In genomic region chr18:77107218-77107815, GRCh38 we compare ENCODE assay signal across 10 cellular contexts. TPM values are rescaled to one million over a fixed set of nuclear protein-coding genes. Genes with fewer than 3 reads are reported as not detected.
A peak's percentile ranks its signal among the peaks of the same experiment; 100 is the strongest.
DNase-seq lines count a peak whose midpoint lies in the region; ATAC-seq, FAIRE-seq and TF ChIP-seq lines count a peak whose summit lies in the region.
"Had no signal": no experiment of that assay in that cellular context is flagged by ENCODE, and none has a peak within 500 bp of the region (broad histone marks: within the 10 kb centered on the region; RNA-seq: fewer than 3 reads in every experiment).

No MANE protein-coding gene starts in this region.

- ATAC-seq in lung (ENCODE audit: insufficient read depth, low FRiP score) (peak; percentile 48), thoracic aorta (ENCODE audit: insufficient number of reproducible peaks, low FRiP score, low read depth) (no peak), GM21528 (IDR thresholded peaks at IDR 0.05; ENCODE audit: low FRiP score, unreplicated experiment) (no peak)
- ATAC-seq: A549 had no signal

- peak overlapping the region; percentile 77 for H3K4me3 Mint-ChIP-seq in T-helper 2 cell treated with Interferon-gamma antibody and Interleukin-4, amounts not matched to agents 5 μg/mL and 100 μg/mL, for 36 hours
- peak overlapping the region in 3 of 5 experiments; percentile 28 to 75 (median 37) for H3K4me3 Mint-ChIP-seq in brain

- H3K27ac Mint-ChIP-seq in T-helper 2 cell treated with Interferon-gamma antibody and Interleukin-4, amounts not matched to agents 5 μg/mL and 100 μg/mL, for 36 hours: peak overlapping the region; percentile 86
- peak overlapping the region in 4 of 5 experiments; percentile 48 to 97 (median 90) for H3K27ac Mint-ChIP-seq in brain

- peaks cover 12 to 18% of the 10 kb centered on the region in 2 donors for H3K4me1 ChIP-seq in lung (ENCODE audit: control insufficient read depth in 2 of 2, insufficient read depth in 2 of 2, low read length in 2 of 2)
- peaks cover 30 to 60% of the 10 kb centered on the region in 2 donors for H3K4me1 ChIP-seq in thoracic aorta (ENCODE audit: control insufficient read depth in 1 of 2, low read depth in 2 of 2)

- H3K36me3 Mint-ChIP-seq in T-helper 2 cell treated with Interferon-gamma antibody and Interleukin-4, amounts not matched to agents 5 μg/mL and 100 μg/mL, for 36 hours (ENCODE audit: low read depth): peaks cover 62% of the 10 kb centered on the region
- H3K36me3 Mint-ChIP-seq in brain: no peaks in the 10 kb centered on the region

- H3K27me3 ChIP-seq in lung (ENCODE audit: control insufficient read depth, insufficient read depth): no peaks in the 10 kb centered on the region
- no peaks in the 10 kb centered on the region for H3K27me3 ChIP-seq in thoracic aorta (replicated peaks; ENCODE audit: insufficient read depth)

- peaks cover 11% of the 10 kb centered on the region for H3K9me3 Mint-ChIP-seq in T-helper 2 cell treated with Interferon-gamma antibody and Interleukin-4, amounts not matched to agents 5 μg/mL and 100 μg/mL, for 36 hours
- H3K9me3 Mint-ChIP-seq in brain: peaks cover 0 to 7% (median 0%) of the 10 kb centered on the region in 5 experiments

- WGBS in lung, 2 donors: 46 to 53% methylated on average over 6 of the region's 6 CpGs

- no peak for FAIRE-seq in urothelium cell line (lab: Jason Lieb, UNC)
- FAIRE-seq: A549 had no signal

- peak overlapping the region; percentile 28 to 59 for H3K27ac ChIP-seq in lung (ENCODE audit: low read depth in 1 of 2, low read length in 1 of 2)
- H3K27ac ChIP-seq in thoracic aorta: peak overlapping the region; percentile 41 to 70

- no peak overlapping the region for H3K4me3 ChIP-seq in lung
- peak overlapping the region; percentile 44 for H3K4me3 ChIP-seq in thoracic aorta
- H3K4me3 ChIP-seq: A549 had no signal

- H3K4me1 Mint-ChIP-seq in T-helper 2 cell treated with Interferon-gamma antibody and Interleukin-4, amounts not matched to agents 5 μg/mL and 100 μg/mL, for 36 hours (ENCODE audit: low read depth): peaks cover 79% of the 10 kb centered on the region
- peaks cover 91% of the 10 kb centered on the region for H3K4me1 Mint-ChIP-seq in brain

- no peak for DNase-seq in T-helper 2 cell treated with Interferon-gamma antibody and Interleukin-4, amounts not matched to agents 5 μg/mL and 100 μg/mL, for 36 hours (ENCODE audit: low spot score)
- no peak for DNase-seq in T-helper 2 cell
- no peak for DNase-seq in lung (ENCODE audit: low spot score)
- DNase-seq in thoracic aorta (ENCODE audit: low spot score): no peak
- DNase-seq in urothelium cell line (ENCODE audit: low spot score): no peak
- no peak for DNase-seq in dermis blood vessel endothelial cell
- DNase-seq: NCI-H146 had no signal

- no peaks in the 10 kb centered on the region for H3K27me3 Mint-ChIP-seq in T-helper 2 cell treated with Interferon-gamma antibody and Interleukin-4, amounts not matched to agents 5 μg/mL and 100 μg/mL, for 36 hours (ENCODE audit: low read depth)
- peaks cover 6% of the 10 kb centered on the region for H3K27me3 Mint-ChIP-seq in brain

- TF ChIP-seq CTCF in brain (conservative IDR thresholded peaks at IDR 0.05) (no peak), lung (IDR thresholded peaks at IDR 0.05; ENCODE audit: control extremely low read depth, extremely low read depth) (no peak), thoracic aorta (IDR thresholded peaks at IDR 0.05) (no peak)

- H3K36me3 ChIP-seq in lung (ENCODE audit: control insufficient read depth in 2 of 2, insufficient read depth in 2 of 2, low read length in 2 of 2) (peaks cover 0 to 6% of the 10 kb centered on the region in 2 donors), thoracic aorta (no peaks in the 10 kb centered on the region)

- H3K9me3 ChIP-seq in lung (ENCODE audit: control insufficient read depth in 2 of 2, insufficient read depth in 1 of 2, low read length in 1 of 2) (peaks cover 0 to 1% of the 10 kb centered on the region in 2 donors), thoracic aorta (no peaks in the 10 kb centered on the region)
- H3K9me3 ChIP-seq: A549 had no signal

RNA-seq across cellular contexts. Expression of gene MBP, which starts 25.3 kb away (rescaled TPM):
- polyA plus RNA-seq in brain (ENCODE audit: insufficient read depth, low read depth, low replicate concordance) (8,940 TPM), lung (10 to 100 TPM; 15.6 to 22.4 TPM)
- total RNA-seq in lung (10 to 100 TPM; 39.4 to 64.1 TPM), thoracic aorta (10 to 100 TPM; 41.7 to 42.2 TPM), dermis blood vessel endothelial cell (5.6 and 6.3 TPM in 2 replicates)
